Comparison of ENCODE assay signal across 17 cellular contexts in genomic region chr10:128556575-128556974, GRCh38.
"Had no signal": no experiment of that assay in that cellular context is flagged by ENCODE, and none has a peak within 500 bp of the region (broad histone marks: within the 10 kb centered on the region; RNA-seq: fewer than 3 reads in every experiment).

No MANE protein-coding gene starts in this region.

- H3K36me3 ChIP-seq: MG63, SJSA1 had no signal

- FAIRE-seq: RCC 7860 had no signal

- H3K27ac ChIP-seq: SJSA1, SK-N-MC had no signal

- H3K9me3 ChIP-seq: MG63 had no signal

- H3K27me3 ChIP-seq: SJSA1 had no signal

- H3K4me3 ChIP-seq: MG63, SJSA1, SK-N-MC had no signal

- H3K4me1 ChIP-seq: SJSA1 had no signal

- DNase-seq: Karpas-422, KG1, MG63, NCI-H1092 treated with DMSO at 0.1 percent for 48 hours, NCI-H1436, NCI-H187, NCI-H2029, NCI-H2081 treated with DMSO at 0.1 percent for 48 hours, NCI-H2227 treated with DMSO at 0.1 percent for 48 hours, NCI-H526, NCI-H774, Right ventricle myocardium superior, RPMI8226, SIG-M5 had no signal
